Comparison of ENCODE assay signal across 13 cellular contexts in the genomic region with DNA sequence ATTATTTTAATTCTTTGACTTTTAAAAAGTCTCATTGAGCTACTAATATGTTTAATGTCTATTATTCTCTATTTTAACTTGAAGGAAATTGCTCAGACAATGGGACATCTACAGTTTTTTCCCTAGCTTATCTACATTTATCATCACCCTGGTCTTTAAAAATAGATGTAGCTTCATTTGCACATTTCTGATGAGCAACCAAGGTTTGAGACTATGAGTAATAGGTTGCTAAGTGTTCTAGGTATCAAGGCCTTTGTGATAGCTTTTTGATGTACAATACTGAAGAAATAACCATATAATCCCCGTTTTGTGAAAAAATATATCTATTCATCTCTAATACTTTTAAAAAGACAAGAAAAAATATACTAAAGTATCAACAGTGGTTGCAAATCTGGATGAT.
"Had no signal": no experiment of that assay in that cellular context is flagged by ENCODE, and none has a peak within 500 bp of the region (broad histone marks: within the 10 kb centered on the region; RNA-seq: fewer than 3 reads in every experiment).

No MANE protein-coding gene starts in this region.

- H3K4me3 ChIP-seq: esophagus muscularis mucosa, lower lobe of right lung, thyroid gland had no signal

- H3K9ac ChIP-seq: parathyroid adenoma had no signal

- H3K79me2 ChIP-seq: parathyroid adenoma had no signal

- DNase-seq: activated CD4-positive, alpha-beta T cell treated with anti-CD3 and anti-CD28 coated beads, Interleukin-2, amount 10 ng/mL, durations not matched to agents 7 days and 5 days; activated naive CD4-positive, alpha-beta T cell; anterior cingulate cortex; glutamatergic neuron; left cardiac atrium; lower lobe of right lung; midbrain; stimulated activated CD4-positive, alpha-beta T cell treated with anti-CD3 and anti-CD28 coated beads, Interleukin-4, amount 100 ng/mL, for 1 hour; stimulated activated CD8-positive, alpha-beta memory T cell treated with anti-CD3 and anti-CD28 coated beads, Interleukin-4, amount 100 ng/mL, for 48 hours; T-helper 9 cell; thyroid gland had no signal

- ATAC-seq: left cardiac atrium, lower lobe of right lung had no signal

- H3K9me3 ChIP-seq: esophagus muscularis mucosa, lower lobe of right lung, thyroid gland had no signal

- H3K27ac ChIP-seq: esophagus muscularis mucosa, lower lobe of right lung, parathyroid adenoma, thyroid gland had no signal

- H3K4me1 ChIP-seq: esophagus muscularis mucosa, lower lobe of right lung, parathyroid adenoma, thyroid gland had no signal

- H2AFZ ChIP-seq: parathyroid adenoma had no signal

- H3K36me3 ChIP-seq: esophagus muscularis mucosa, lower lobe of right lung, thyroid gland had no signal

- H3K27me3 ChIP-seq: esophagus muscularis mucosa, thyroid gland had no signal
